ENCODE assay signal across 32 cellular contexts in the genomic region with DNA sequence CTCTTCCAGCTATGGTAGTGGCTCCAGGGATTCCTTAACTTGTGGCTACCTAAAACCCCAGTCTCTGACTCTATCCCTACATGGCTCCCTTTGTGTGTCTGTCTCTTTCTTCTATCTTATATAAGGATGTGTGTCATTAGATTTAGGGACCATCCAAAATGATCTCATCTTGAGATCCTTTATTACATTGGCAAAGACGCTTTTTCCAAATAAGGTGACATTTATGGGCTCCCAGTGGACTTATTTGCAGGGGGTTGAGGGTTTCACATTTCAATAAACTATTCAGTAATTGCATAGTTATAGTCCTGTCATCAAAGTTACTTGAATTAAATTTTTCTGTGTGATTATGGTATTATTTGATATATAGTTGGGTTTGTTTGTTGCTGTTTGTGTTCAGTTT.
"Had no signal": no experiment of that assay in that cellular context is flagged by ENCODE, and none has a peak within 500 bp of the region (broad histone marks: within the 10 kb centered on the region; RNA-seq: fewer than 3 reads in every experiment).

No MANE protein-coding gene starts in this region.

- DNase-seq: activated B cell treated with CpG ODN at 0.5 μM for 24 hours; activated CD4-positive, alpha-beta memory T cell treated with anti-CD3 and anti-CD28 coated beads for 36 hours; activated CD4-positive, alpha-beta T cell treated with anti-CD3 and anti-CD28 coated beads for 4 hours; activated CD4-positive, alpha-beta T cell treated with anti-CD3 and anti-CD28 coated beads, Interleukin-2, amount 10 ng/mL, durations not matched to agents 24 days and 14 days; activated CD4-positive, alpha-beta T cell treated with anti-CD3 and anti-CD28 coated beads, Interleukin-2, amount 50 U/mL, for 1 hour; activated CD4-positive, alpha-beta T cell treated with anti-CD3 and anti-CD28 coated beads, Interleukin-2, amount 50 U/mL, for 4 hours; activated CD4-positive, CD25-positive, alpha-beta regulatory T cell treated with anti-CD3 and anti-CD28 coated beads, Interleukin-2, amount 50 U/mL, for 72 hours; activated CD8-positive, alpha-beta memory T cell treated with anti-CD3 and anti-CD28 coated beads, Interleukin-2, amount 50 U/mL, for 4 hours; activated CD8-positive, alpha-beta T cell treated with anti-CD3 and anti-CD28 coated beads for 36 hours; activated effector memory CD4-positive, alpha-beta T cell treated with anti-CD3 and anti-CD28 coated beads, Interleukin-2, amount 50 U/mL, for 16 hours; activated gamma-delta T cell treated with Interleukin-2 at 50 U/mL for 16 hours; activated naive CD4-positive, alpha-beta T cell; activated naive CD4-positive, alpha-beta T cell treated with anti-CD3 and anti-CD28 coated beads for 36 hours; activated naive CD4-positive, alpha-beta T cell treated with anti-CD3 and anti-CD28 coated beads, Interleukin-2, amount 50 U/mL, for 16 hours; activated T-cell treated with anti-CD3 and anti-CD28 coated beads for 4 hours; activated T-cell treated with anti-CD3 and anti-CD28 coated beads, Interleukin-2, amount 50 U/mL, for 24 hours; activated T-cell treated with anti-CD3 and anti-CD28 coated beads, Interleukin-2, amount 50 U/mL, for 48 hours; adrenal gland; amniotic stem cell; aorta; body of pancreas; brain microvascular endothelial cell; central memory CD4-positive, alpha-beta T cell; T-helper 1 cell; T-helper 2 cell; T-helper 9 cell had no signal

- H3K27ac ChIP-seq: adrenal gland, body of pancreas, brain microvascular endothelial cell, breast epithelium, VCaP had no signal

- H3K27me3 ChIP-seq: adrenal gland, body of pancreas, brain microvascular endothelial cell, breast epithelium had no signal

- H3K27me3 Mint-ChIP-seq: activated B cell treated with CpG ODN at 0.5 μM for 24 hours; activated CD4-positive, alpha-beta memory T cell treated with anti-CD3 and anti-CD28 coated beads for 36 hours; activated CD4-positive, alpha-beta T cell treated with anti-CD3 and anti-CD28 coated beads, Interleukin-2, amount 10 ng/mL, durations not matched to agents 24 days and 14 days; activated CD8-positive, alpha-beta T cell treated with anti-CD3 and anti-CD28 coated beads for 36 hours; activated T-cell treated with anti-CD3 and anti-CD28 coated beads, Interleukin-2, amount 50 U/mL, for 24 hours; activated T-helper 17 cell treated with anti-CD3 and anti-CD28 coated beads, Interleukin-2, amount 50 U/mL, for 72 hours had no signal

- H3K4me3 Mint-ChIP-seq: activated B cell treated with CpG ODN at 0.5 μM for 24 hours; activated CD4-positive, alpha-beta memory T cell treated with anti-CD3 and anti-CD28 coated beads for 36 hours; activated CD4-positive, alpha-beta T cell treated with anti-CD3 and anti-CD28 coated beads, Interleukin-2, amount 10 ng/mL, durations not matched to agents 24 days and 14 days; activated CD8-positive, alpha-beta T cell treated with anti-CD3 and anti-CD28 coated beads for 36 hours; activated naive CD4-positive, alpha-beta T cell treated with anti-CD3 and anti-CD28 coated beads for 36 hours; activated T-cell treated with anti-CD3 and anti-CD28 coated beads, Interleukin-2, amount 50 U/mL, for 24 hours; activated T-helper 1 cell treated with anti-CD3 and anti-CD28 coated beads, Interleukin-12 subunit alpha, Interleukin-12 subunit beta, Interleukin-2, Interleukin-4 antibody, amounts not matched to agents 30 ng/mL and 10 ng/mL and 1 ng/mL, durations not matched to agents 14 hours and 24 hours and 36 hours; T-helper 1 cell treated with Interleukin-12 subunit alpha and Interleukin-12 subunit beta and Interleukin-4 antibody, amounts not matched to agents 30 μg/mL and 1 μg/mL, for 36 hours; T-helper 2 cell treated with Interferon-gamma antibody and Interleukin-4, amounts not matched to agents 5 μg/mL and 100 μg/mL, for 36 hours had no signal

- ATAC-seq: activated T-helper 17 cell treated with anti-CD3 and anti-CD28 coated beads, Interleukin-2, amount 50 U/mL, for 72 hours; body of pancreas had no signal

- H3K9me3 ChIP-seq: adrenal gland, body of pancreas, breast epithelium had no signal

- H3K9me3 Mint-ChIP-seq: activated B cell treated with CpG ODN at 0.5 μM for 24 hours; activated CD4-positive, alpha-beta memory T cell treated with anti-CD3 and anti-CD28 coated beads for 36 hours; activated CD4-positive, alpha-beta T cell treated with anti-CD3 and anti-CD28 coated beads, Interleukin-2, amount 10 ng/mL, durations not matched to agents 24 days and 14 days; activated naive CD4-positive, alpha-beta T cell treated with anti-CD3 and anti-CD28 coated beads for 36 hours; activated T-cell treated with anti-CD3 and anti-CD28 coated beads, Interleukin-2, amount 50 U/mL, for 24 hours; activated T-helper 1 cell treated with anti-CD3 and anti-CD28 coated beads, Interleukin-12 subunit alpha, Interleukin-12 subunit beta, Interleukin-2, Interleukin-4 antibody, amounts not matched to agents 30 ng/mL and 10 ng/mL and 1 ng/mL, durations not matched to agents 14 hours and 24 hours and 36 hours; activated T-helper 17 cell treated with anti-CD3 and anti-CD28 coated beads, Interleukin-2, amount 50 U/mL, for 72 hours; T-helper 1 cell treated with Interleukin-12 subunit alpha and Interleukin-12 subunit beta and Interleukin-4 antibody, amounts not matched to agents 30 μg/mL and 1 μg/mL, for 36 hours; T-helper 2 cell treated with Interferon-gamma antibody and Interleukin-4, amounts not matched to agents 5 μg/mL and 100 μg/mL, for 36 hours had no signal

- H3K27ac Mint-ChIP-seq: activated B cell treated with CpG ODN at 0.5 μM for 24 hours; activated CD4-positive, alpha-beta memory T cell treated with anti-CD3 and anti-CD28 coated beads for 36 hours; activated CD4-positive, alpha-beta T cell treated with anti-CD3 and anti-CD28 coated beads, Interleukin-2, amount 10 ng/mL, durations not matched to agents 24 days and 14 days; activated naive CD4-positive, alpha-beta T cell treated with anti-CD3 and anti-CD28 coated beads for 36 hours; activated T-helper 1 cell treated with anti-CD3 and anti-CD28 coated beads, Interleukin-12 subunit alpha, Interleukin-12 subunit beta, Interleukin-2, Interleukin-4 antibody, amounts not matched to agents 30 ng/mL and 10 ng/mL and 1 ng/mL, durations not matched to agents 14 hours and 24 hours and 36 hours; T-helper 1 cell treated with Interleukin-12 subunit alpha and Interleukin-12 subunit beta and Interleukin-4 antibody, amounts not matched to agents 30 μg/mL and 1 μg/mL, for 36 hours; T-helper 2 cell treated with Interferon-gamma antibody and Interleukin-4, amounts not matched to agents 5 μg/mL and 100 μg/mL, for 36 hours had no signal
